In genomic region chr2:128525653-128526052, GRCh38 we compare ENCODE assay signal across 22 cellular contexts.
"Had no signal": no experiment of that assay in that cellular context is flagged by ENCODE, and none has a peak within 500 bp of the region (broad histone marks: within the 10 kb centered on the region; RNA-seq: fewer than 3 reads in every experiment).

No MANE protein-coding gene starts in this region.

- H3K27me3 ChIP-seq: adrenal gland, ascending aorta, heart left ventricle, stomach, suprapubic skin, tibial nerve had no signal

- H3K27ac ChIP-seq: adrenal gland, ascending aorta, esophagus squamous epithelium, heart left ventricle, lower lobe of right lung, stomach, suprapubic skin, tibial nerve had no signal

- DNase-seq: activated T-cell treated with anti-CD3 and anti-CD28 coated beads, Interleukin-2, amount 50 U/mL, for 1 hour; adrenal gland; cerebellar nuclear complex; cortex of kidney; esophagus squamous epithelium; heart left ventricle; lower lobe of right lung; naive thymus-derived CD4-positive, alpha-beta T cell; small intestine; stimulated activated CD4-positive, alpha-beta T cell treated with anti-CD3 and anti-CD28 coated beads, Interleukin-2, amount 100 ng/mL, for 24 hours; T-helper 9 cell had no signal

- H3K4me1 ChIP-seq: adrenal gland, ascending aorta, lower lobe of right lung, stomach, suprapubic skin, tibial nerve had no signal

- H3K4me3 ChIP-seq: adrenal gland, ascending aorta, esophagus squamous epithelium, heart left ventricle, lower lobe of right lung, stomach, suprapubic skin, tibial nerve had no signal

- H3K36me3 Mint-ChIP-seq: activated naive CD8-positive, alpha-beta T cell; naive thymus-derived CD4-positive, alpha-beta T cell; stimulated activated effector memory CD8-positive, alpha-beta T cell treated with anti-CD3 and anti-CD28 coated beads, Interleukin-12 subunit alpha, Interleukin-12 subunit beta, amount 100 ng/mL, for 72 hours; WTC11 had no signal

- H3K9me3 ChIP-seq: adrenal gland, ascending aorta, lower lobe of right lung, suprapubic skin had no signal

- H3K9me3 Mint-ChIP-seq: neural crest cell; stimulated activated effector memory CD8-positive, alpha-beta T cell treated with anti-CD3 and anti-CD28 coated beads, Interleukin-12 subunit alpha, Interleukin-12 subunit beta, amount 100 ng/mL, for 72 hours had no signal

- H3K4me3 Mint-ChIP-seq: activated naive CD8-positive, alpha-beta T cell; endodermal cell; naive thymus-derived CD4-positive, alpha-beta T cell; neural crest cell; stimulated activated effector memory CD8-positive, alpha-beta T cell treated with anti-CD3 and anti-CD28 coated beads, Interleukin-12 subunit alpha, Interleukin-12 subunit beta, amount 100 ng/mL, for 72 hours; WTC11 had no signal

- H3K36me3 ChIP-seq: adrenal gland, ascending aorta, esophagus squamous epithelium, heart left ventricle, lower lobe of right lung, stomach, suprapubic skin, tibial nerve had no signal

- H3K27ac Mint-ChIP-seq: activated naive CD8-positive, alpha-beta T cell; endodermal cell; naive thymus-derived CD4-positive, alpha-beta T cell; stimulated activated effector memory CD8-positive, alpha-beta T cell treated with anti-CD3 and anti-CD28 coated beads, Interleukin-12 subunit alpha, Interleukin-12 subunit beta, amount 100 ng/mL, for 72 hours; WTC11 had no signal

- ATAC-seq: heart left ventricle; left lobe of liver; lower lobe of right lung; naive thymus-derived CD4-positive, alpha-beta T cell; sciatic nerve; stimulated activated effector memory CD8-positive, alpha-beta T cell treated with anti-CD3 and anti-CD28 coated beads, Interleukin-12 subunit alpha, Interleukin-12 subunit beta, amount 100 ng/mL, for 72 hours; WTC11 had no signal
